ENCODE assay signal across 10 cellular contexts in the genomic region with DNA sequence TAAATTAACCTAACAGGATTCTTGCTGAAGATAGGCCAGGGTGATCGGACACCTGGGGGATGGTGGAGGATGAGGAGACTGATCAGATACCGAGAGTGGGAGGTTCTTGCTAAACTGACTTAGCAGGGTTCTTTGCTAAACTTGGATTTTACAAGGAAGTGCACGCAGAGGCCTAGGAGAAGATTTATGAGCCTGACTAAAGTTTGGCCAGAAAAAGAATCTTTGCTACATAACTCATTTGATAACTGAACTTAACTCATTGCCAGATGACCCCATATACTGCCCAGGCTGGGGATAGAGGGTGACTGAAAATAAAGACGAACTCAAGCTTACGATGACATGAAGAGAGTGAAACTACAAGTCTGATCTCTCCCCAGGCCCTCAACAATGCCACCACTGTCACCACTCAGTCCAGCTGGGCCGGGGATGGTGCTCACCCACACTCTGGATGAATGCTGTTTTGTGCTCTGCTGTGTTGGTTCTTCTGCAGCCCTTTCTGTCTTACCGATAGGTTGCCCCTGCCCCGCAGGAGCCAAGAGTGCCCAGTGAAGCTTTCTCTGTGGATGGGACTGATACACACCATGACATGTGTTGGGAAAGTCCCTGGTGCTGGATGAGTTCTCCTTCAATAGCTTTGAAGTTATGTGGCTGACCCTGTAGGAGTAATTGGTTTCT. TPM values are rescaled to one million over a fixed set of nuclear protein-coding genes. Genes with fewer than 3 reads are reported as not detected.
A peak's percentile ranks its signal among the peaks of the same experiment; 100 is the strongest.
DNase-seq lines count a peak whose midpoint lies in the region; ATAC-seq and TF ChIP-seq lines count a peak whose summit lies in the region.
"Had no signal": no experiment of that assay in that cellular context is flagged by ENCODE, and none has a peak within 500 bp of the region (broad histone marks: within the 10 kb centered on the region; RNA-seq: fewer than 3 reads in every experiment).

No MANE protein-coding gene starts in this region.

- H3K27ac ChIP-seq in left ventricle myocardium inferior (replicated peaks) (peak overlapping the region; percentile 95), urinary bladder (ENCODE audit: low read depth) (peak overlapping the region; percentile 53), SK-N-SH (ENCODE audit: low read depth in 2 of 2, low read length in 1 of 2) (peak overlapping the region in 1 of 2 experiments; percentile 99; a peak in 2 of 4 replicates)

- POLR2A ChIA-PET in SK-N-SH (lab: Yijun Ruan, JAX) = no interaction called here

- no peak overlapping the region for H3K4me2 ChIP-seq in SK-N-SH

- WGBS in urinary bladder = 50% methylated on average over 8 of the region's 8 CpGs
- 88% methylated on average over 8 of the region's 8 CpGs for WGBS in SK-N-SH (ENCODE audit: low lambda C conversion rate)

- no peaks in the 10 kb centered on the region for H4K20me1 ChIP-seq in SK-N-SH (ENCODE audit: insufficient read depth)

- TF ChIP-seq EP300 in SK-N-SH (IDR thresholded peaks at IDR 0.05; ENCODE audit: borderline replicate concordance in 1 of 2, low read depth in 1 of 2, low read length in 1 of 2) = no peak

- H3K4me3 ChIP-seq in left ventricle myocardium inferior (no peak overlapping the region), urinary bladder (ENCODE audit: low read depth, low read length) (no peak overlapping the region), SK-N-SH (ENCODE audit: low read depth in 2 of 2, low read length in 1 of 2) (no peak overlapping the region)

- no peaks in the 10 kb centered on the region for H3K36me3 ChIP-seq in left ventricle myocardium inferior
- H3K36me3 ChIP-seq in urinary bladder (ENCODE audit: insufficient read depth) = no peaks in the 10 kb centered on the region
- H3K36me3 ChIP-seq in SK-N-SH (replicated peaks in 1 of 2; ENCODE audit: control insufficient read depth in 1 of 2, insufficient read depth in 2 of 2, low read length in 1 of 2) = peaks cover 4 to 11% of the 10 kb centered on the region in 2 experiments

- no peaks in the 10 kb centered on the region for H3K9me2 ChIP-seq in SK-N-SH

- H3K4me1 ChIP-seq in left ventricle myocardium inferior (peaks cover 99% of the 10 kb centered on the region), urinary bladder (ENCODE audit: insufficient read depth) (peaks cover 16% of the 10 kb centered on the region), SK-N-SH (ENCODE audit: control insufficient read depth in 1 of 2, insufficient read depth in 2 of 2, low read depth in 1 of 2, low read length in 1 of 2) (peaks cover 16 to 69% of the 10 kb centered on the region in 2 experiments)

- TF ChIP-seq CTCF in left ventricle myocardium inferior (IDR thresholded peaks at IDR 0.05; ENCODE audit: borderline replicate concordance) (no peak), SK-N-SH (IDR thresholded peaks at IDR 0.05) (no peak)

- H3K27me3 ChIP-seq in left ventricle myocardium inferior (ENCODE audit: low read depth) (no peaks in the 10 kb centered on the region), SK-N-SH (ENCODE audit: insufficient read depth) (no peaks in the 10 kb centered on the region)

- peaks cover 98% of the 10 kb centered on the region for H3K79me2 ChIP-seq in SK-N-SH (ENCODE audit: insufficient read depth)

- no peak for DNase-seq in left ventricle myocardium inferior
- no peak for DNase-seq in Right ventricle myocardium inferior (ENCODE audit: missing footprints)
- DNase-seq in anterior cingulate cortex (lab: John Stamatoyannopoulos, UW) = peak in 52 of 58 donors; percentile 15 to 90 (median 70)
- peak; percentile 79 for DNase-seq in middle frontal gyrus (ENCODE audit: extremely low spot score, low spot score)
- no peak for DNase-seq in COR-L47 (lab: John Stamatoyannopoulos, UW)
- no peak for DNase-seq in activated effector memory CD4-positive, alpha-beta T cell treated with Interleukin-2 at 50 U/mL for 16 hours
- no peak for DNase-seq in SK-N-SH
- DNase-seq: activated CD4-positive, alpha-beta T cell treated with anti-CD3 and anti-CD28 coated beads, Interleukin-2, amount 10 ng/mL, durations not matched to agents 7 days and 5 days; HCEC 1CT had no signal

- H2AFZ ChIP-seq in SK-N-SH (ENCODE audit: low read depth) = no peak overlapping the region

- peaks cover 35% of the 10 kb centered on the region for H3F3A ChIP-seq in SK-N-SH (replicated peaks; ENCODE audit: insufficient read depth)

- H3K9ac ChIP-seq in SK-N-SH = no peak overlapping the region

- intact Hi-C loops in left ventricle myocardium inferior (cut with micrococcal nuclease) = no loop called here
- intact Hi-C loops in Right ventricle myocardium inferior (cut with DNase I) = no loop called here

- CTCF ChIA-PET in SK-N-SH (lab: Yijun Ruan, JAX) = no interaction called here

- ATAC-seq in Right ventricle myocardium inferior = no peak

- no peaks in the 10 kb centered on the region for H3K9me3 ChIP-seq in left ventricle myocardium inferior (replicated peaks)
- no peaks in the 10 kb centered on the region for H3K9me3 ChIP-seq in SK-N-SH

- no peak for TF ChIP-seq RAD21 in SK-N-SH (IDR thresholded peaks at IDR 0.05; ENCODE audit: low read length)

TF ChIP-seq in SK-N-SH, 30 proteins besides CTCF, POLR2A, EP300 and RAD21 (continues in another document):
- no peak for TF ChIP-seq RCOR1 (IDR thresholded peaks at IDR 0.05; ENCODE audit: low read length)
- TF ChIP-seq EZH2phosphoT487 (IDR thresholded peaks at IDR 0.05; ENCODE audit: borderline replicate concordance, low read depth) = no peak
- TF ChIP-seq, protein P1, sequence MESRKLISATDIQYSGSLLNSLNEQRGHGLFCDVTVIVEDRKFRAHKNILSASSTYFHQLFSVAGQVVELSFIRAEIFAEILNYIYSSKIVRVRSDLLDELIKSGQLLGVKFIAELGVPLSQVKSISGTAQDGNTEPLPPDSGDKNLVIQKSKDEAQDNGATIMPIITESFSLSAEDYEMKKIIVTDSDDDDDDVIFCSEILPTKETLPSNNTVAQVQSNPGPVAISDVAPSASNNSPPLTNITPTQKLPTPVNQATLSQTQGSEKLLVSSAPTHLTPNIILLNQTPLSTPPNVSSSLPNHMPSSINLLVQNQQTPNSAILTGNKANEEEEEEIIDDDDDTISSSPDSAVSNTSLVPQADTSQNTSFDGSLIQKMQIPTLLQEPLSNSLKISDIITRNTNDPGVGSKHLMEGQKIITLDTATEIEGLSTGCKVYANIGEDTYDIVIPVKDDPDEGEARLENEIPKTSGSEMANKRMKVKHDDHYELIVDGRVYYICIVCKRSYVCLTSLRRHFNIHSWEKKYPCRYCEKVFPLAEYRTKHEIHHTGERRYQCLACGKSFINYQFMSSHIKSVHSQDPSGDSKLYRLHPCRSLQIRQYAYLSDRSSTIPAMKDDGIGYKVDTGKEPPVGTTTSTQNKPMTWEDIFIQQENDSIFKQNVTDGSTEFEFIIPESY (IDR thresholded peaks at IDR 0.05; ENCODE audit: borderline replicate concordance, low read depth) = no peak
- TF ChIP-seq FOSL2 (IDR thresholded peaks at IDR 0.05; ENCODE audit: borderline replicate concordance, low read depth) = no peak
- TF ChIP-seq, protein P2, sequence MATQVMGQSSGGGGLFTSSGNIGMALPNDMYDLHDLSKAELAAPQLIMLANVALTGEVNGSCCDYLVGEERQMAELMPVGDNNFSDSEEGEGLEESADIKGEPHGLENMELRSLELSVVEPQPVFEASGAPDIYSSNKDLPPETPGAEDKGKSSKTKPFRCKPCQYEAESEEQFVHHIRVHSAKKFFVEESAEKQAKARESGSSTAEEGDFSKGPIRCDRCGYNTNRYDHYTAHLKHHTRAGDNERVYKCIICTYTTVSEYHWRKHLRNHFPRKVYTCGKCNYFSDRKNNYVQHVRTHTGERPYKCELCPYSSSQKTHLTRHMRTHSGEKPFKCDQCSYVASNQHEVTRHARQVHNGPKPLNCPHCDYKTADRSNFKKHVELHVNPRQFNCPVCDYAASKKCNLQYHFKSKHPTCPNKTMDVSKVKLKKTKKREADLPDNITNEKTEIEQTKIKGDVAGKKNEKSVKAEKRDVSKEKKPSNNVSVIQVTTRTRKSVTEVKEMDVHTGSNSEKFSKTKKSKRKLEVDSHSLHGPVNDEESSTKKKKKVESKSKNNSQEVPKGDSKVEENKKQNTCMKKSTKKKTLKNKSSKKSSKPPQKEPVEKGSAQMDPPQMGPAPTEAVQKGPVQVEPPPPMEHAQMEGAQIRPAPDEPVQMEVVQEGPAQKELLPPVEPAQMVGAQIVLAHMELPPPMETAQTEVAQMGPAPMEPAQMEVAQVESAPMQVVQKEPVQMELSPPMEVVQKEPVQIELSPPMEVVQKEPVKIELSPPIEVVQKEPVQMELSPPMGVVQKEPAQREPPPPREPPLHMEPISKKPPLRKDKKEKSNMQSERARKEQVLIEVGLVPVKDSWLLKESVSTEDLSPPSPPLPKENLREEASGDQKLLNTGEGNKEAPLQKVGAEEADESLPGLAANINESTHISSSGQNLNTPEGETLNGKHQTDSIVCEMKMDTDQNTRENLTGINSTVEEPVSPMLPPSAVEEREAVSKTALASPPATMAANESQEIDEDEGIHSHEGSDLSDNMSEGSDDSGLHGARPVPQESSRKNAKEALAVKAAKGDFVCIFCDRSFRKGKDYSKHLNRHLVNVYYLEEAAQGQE (IDR thresholded peaks at IDR 0.05; ENCODE audit: low read depth, low read length) = no peak
- TF ChIP-seq, protein P3, sequence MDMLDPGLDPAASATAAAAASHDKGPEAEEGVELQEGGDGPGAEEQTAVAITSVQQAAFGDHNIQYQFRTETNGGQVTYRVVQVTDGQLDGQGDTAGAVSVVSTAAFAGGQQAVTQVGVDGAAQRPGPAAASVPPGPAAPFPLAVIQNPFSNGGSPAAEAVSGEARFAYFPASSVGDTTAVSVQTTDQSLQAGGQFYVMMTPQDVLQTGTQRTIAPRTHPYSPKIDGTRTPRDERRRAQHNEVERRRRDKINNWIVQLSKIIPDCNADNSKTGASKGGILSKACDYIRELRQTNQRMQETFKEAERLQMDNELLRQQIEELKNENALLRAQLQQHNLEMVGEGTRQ (IDR thresholded peaks at IDR 0.05; ENCODE audit: borderline replicate concordance, low read depth, low read length) = no peak
- TF ChIP-seq RXRA (IDR thresholded peaks at IDR 0.05; ENCODE audit: borderline replicate concordance, low read depth) = no peak
- TF ChIP-seq NRF1 (IDR thresholded peaks at IDR 0.05; ENCODE audit: low read depth, low read length) = no peak
- no peak for TF ChIP-seq MXI1 (IDR thresholded peaks at IDR 0.05; ENCODE audit: low read depth, low read length)

RNA-seq across cellular contexts. Expression of a gene that starts 29.0 kb away (rescaled TPM):
- total RNA-seq in left ventricle myocardium inferior (258 TPM), Right ventricle myocardium inferior (330 TPM), urinary bladder (119 TPM)
- polyA plus RNA-seq in urinary bladder (38.4 TPM), SK-N-SH (2012; rRNA removed) (55.0 and 74.3 TPM in 2 replicates)
- 60.6 and 69.2 TPM in 2 replicates for polyA plus RNA-seq in SK-N-SH (2012; cell fraction: cytosol; rRNA removed)
- 89.8 and 149 TPM in 2 replicates for polyA plus RNA-seq in SK-N-SH (2012; cell fraction: nucleus; rRNA removed)

Comparison
In these comparisons a context has a peak if more than half of its experiments do, and no peak if none do; other contexts are left out.
1. DNase-seq: peak in anterior cingulate cortex (52 of 58) and middle frontal gyrus (single experiment); none in left ventricle myocardium inferior (single experiment), Right ventricle myocardium inferior (single experiment), COR-L47 (single experiment), activated effector memory CD4-positive, alpha-beta T cell treated with Interleukin-2 at 50 U/mL for 16 hours (single experiment) and SK-N-SH (single experiment).